Comparison of ENCODE assay signal across 8 cellular contexts in the genomic region with DNA sequence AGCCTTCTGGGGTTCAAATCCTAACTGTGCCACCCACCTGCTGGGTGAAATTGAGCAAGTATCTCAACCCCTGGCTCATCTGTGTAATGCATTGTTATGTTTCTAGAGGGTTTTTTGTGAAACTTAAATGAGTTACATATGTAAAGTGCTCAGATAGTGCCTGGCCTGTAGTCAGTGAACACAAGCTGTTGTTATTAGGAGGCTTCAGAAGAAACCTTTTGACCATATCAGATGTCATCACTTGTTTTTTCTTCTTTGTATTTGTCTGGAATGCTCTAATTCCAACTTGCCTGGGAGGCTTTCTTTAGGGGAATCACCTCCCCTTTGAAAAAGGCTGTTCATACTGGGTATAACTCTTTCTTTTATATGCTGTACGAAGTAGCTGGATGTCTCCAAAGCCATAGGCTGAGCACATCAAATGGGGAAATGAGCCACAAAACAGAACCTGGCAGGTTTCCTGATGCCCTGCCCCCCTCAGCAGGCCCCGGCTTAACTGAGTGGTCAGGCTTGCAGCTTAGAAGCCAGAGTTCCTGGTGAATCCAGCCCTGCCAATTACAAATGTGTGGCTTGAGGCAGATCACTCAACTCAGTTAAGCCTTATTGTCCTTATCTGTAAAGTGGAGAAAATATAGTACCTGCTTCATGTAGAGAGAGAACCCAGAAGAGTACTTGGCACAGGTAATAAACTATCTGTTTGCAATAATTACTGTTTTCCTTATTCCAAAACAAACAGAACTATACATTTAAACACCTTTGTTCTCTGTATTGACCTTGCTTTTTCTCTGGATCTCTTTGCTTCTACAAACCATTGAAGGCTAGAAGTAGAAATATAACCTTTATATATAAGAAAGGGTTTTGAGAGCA.
DNase-seq lines count a peak whose midpoint lies in the region; ATAC-seq and TF ChIP-seq lines count a peak whose summit lies in the region.

No MANE protein-coding gene starts in this region.

- no peak overlapping the region for H3K4me3 Mint-ChIP-seq in HFFc6
- peak overlapping the region; percentile 9 to 20 for H3K4me3 Mint-ChIP-seq in effector memory CD8-positive, alpha-beta T cell
- peak overlapping the region in 8 of 10 donors; percentile 2 to 62 (median 36) for H3K4me3 Mint-ChIP-seq in naive thymus-derived CD4-positive, alpha-beta T cell

- intact Hi-C loops in naive thymus-derived CD4-positive, alpha-beta T cell (cut with micrococcal nuclease) = loop anchor here in 1 of 2 donors (1.0 kb wide), 1 partner anchor 11 kb away; no protein-coding TSS in a partner anchor

- CTCF ChIA-PET in naive thymus-derived CD4-positive, alpha-beta T cell (lab: Charles Lee) = no interaction called here

- peak in 9 of 14 donors; percentile 20 to 74 (median 42) for DNase-seq in C1 segment of cervical spinal cord (lab: John Stamatoyannopoulos, UW)
- peak; percentile 9 for DNase-seq in HFFc6
- DNase-seq in NOMO-1 treated with dmso at 0.1 percent for 144 hours (lab: John Stamatoyannopoulos, UW; ENCODE audit: unreplicated experiment) = peak; percentile 28
- no peak for DNase-seq in effector memory CD8-positive, alpha-beta T cell
- DNase-seq in naive thymus-derived CD4-positive, alpha-beta T cell = no peak
- DNase-seq in GM13976 (ENCODE audit: low spot score) = no peak
- no peak for DNase-seq in activated CD4-positive, alpha-beta T cell treated with anti-CD3 and anti-CD28 coated beads for 48 hours

- POLR2A ChIA-PET in naive thymus-derived CD4-positive, alpha-beta T cell (lab: Charles Lee) = no interaction called here

- H3K36me3 ChIP-seq in naive thymus-derived CD4-positive, alpha-beta T cell (ENCODE audit: control insufficient read depth in 2 of 3, insufficient read depth in 3 of 3, low read length in 3 of 3) = no peaks in the 10 kb centered on the region

- H3K36me3 Mint-ChIP-seq in HFFc6 (ENCODE audit: low read depth) = no peaks in the 10 kb centered on the region
- peaks cover 16% of the 10 kb centered on the region for H3K36me3 Mint-ChIP-seq in effector memory CD8-positive, alpha-beta T cell (ENCODE audit: insufficient read depth)
- peaks cover 0 to 10% (median 5%) of the 10 kb centered on the region in 5 donors for H3K36me3 Mint-ChIP-seq in naive thymus-derived CD4-positive, alpha-beta T cell

- in situ Hi-C loops in GM13976 (cut with MboI; ENCODE audit: low sequenced_read_pairs, unreplicated experiment) = no loop called here

- no peaks in the 10 kb centered on the region; the same call in 1 of the 2 replicates for H3K27me3 Mint-ChIP-seq in HFFc6 (ENCODE audit: insufficient read depth)
- no peaks in the 10 kb centered on the region for H3K27me3 Mint-ChIP-seq in effector memory CD8-positive, alpha-beta T cell
- H3K27me3 Mint-ChIP-seq in naive thymus-derived CD4-positive, alpha-beta T cell = no peaks in the 10 kb centered on the region

- H3K4me3 ChIP-seq in naive thymus-derived CD4-positive, alpha-beta T cell (ENCODE audit: low read length) = no peak overlapping the region

- H3K9me3 ChIP-seq in naive thymus-derived CD4-positive, alpha-beta T cell (ENCODE audit: control insufficient read depth in 2 of 3, low read length in 3 of 3) = no peaks in the 10 kb centered on the region

- H3K9me3 Mint-ChIP-seq in HFFc6 = no peaks in the 10 kb centered on the region
- H3K9me3 Mint-ChIP-seq in effector memory CD8-positive, alpha-beta T cell = no peaks in the 10 kb centered on the region
- H3K9me3 Mint-ChIP-seq in naive thymus-derived CD4-positive, alpha-beta T cell = peaks cover 0 to 2% (median 0%) of the 10 kb centered on the region in 11 donors

- TF ChIP-seq CTCF in HFFc6 (IDR thresholded peaks at IDR 0.05) (no peak), GM13976 (IDR thresholded peaks at IDR 0.05; ENCODE audit: borderline replicate concordance, control extremely low read depth, extremely low read depth, insufficient read depth, missing control alignments) (no peak)

- no peaks in the 10 kb centered on the region for H3K27me3 ChIP-seq in naive thymus-derived CD4-positive, alpha-beta T cell (ENCODE audit: control insufficient read depth in 2 of 2, insufficient read depth in 2 of 2, low read length in 2 of 2)

- H3K4me1 Mint-ChIP-seq in HFFc6 (ENCODE audit: low read depth) = peaks cover 20% of the 10 kb centered on the region
- peaks cover 57 to 78% of the 10 kb centered on the region in 2 donors for H3K4me1 Mint-ChIP-seq in effector memory CD8-positive, alpha-beta T cell (ENCODE audit: low read depth in 2 of 2)
- H3K4me1 Mint-ChIP-seq in naive thymus-derived CD4-positive, alpha-beta T cell = peaks cover 75 to 93% (median 88%) of the 10 kb centered on the region in 7 donors

- ATAC-seq in effector memory CD8-positive, alpha-beta T cell (replicated peaks) = no peak
- peak; percentile 38 for ATAC-seq in naive thymus-derived CD4-positive, alpha-beta T cell
- ATAC-seq in HG03469 (IDR thresholded peaks at IDR 0.05; ENCODE audit: unreplicated experiment) = no peak

- no peak overlapping the region for H3K27ac Mint-ChIP-seq in HFFc6
- H3K27ac Mint-ChIP-seq in effector memory CD8-positive, alpha-beta T cell = peak overlapping the region; percentile 75 to 83
- peak overlapping the region; percentile 17 to 83 (median 57) for H3K27ac Mint-ChIP-seq in naive thymus-derived CD4-positive, alpha-beta T cell

- peak overlapping the region; percentile 20 for H3K27ac ChIP-seq in naive thymus-derived CD4-positive, alpha-beta T cell (ENCODE audit: low read depth, low read length)

- peaks cover 13 to 40% of the 10 kb centered on the region in 2 donors for H3K4me1 ChIP-seq in naive thymus-derived CD4-positive, alpha-beta T cell (ENCODE audit: control insufficient read depth in 2 of 2, insufficient read depth in 2 of 2, low read length in 2 of 2)

Comparison
In these comparisons a context has a peak if more than half of its experiments do, and no peak if none do; other contexts are left out.
1. DNase-seq: peak in C1 segment of cervical spinal cord (9 of 14), HFFc6 (single experiment) and NOMO-1 treated with dmso at 0.1 percent for 144 hours (single experiment); none in effector memory CD8-positive, alpha-beta T cell (0 of 3), naive thymus-derived CD4-positive, alpha-beta T cell (0 of 9), GM13976 (single experiment) and activated CD4-positive, alpha-beta T cell treated with anti-CD3 and anti-CD28 coated beads for 48 hours (single experiment).